Comparison of ENCODE assay signal across 1 cellular context in genomic region chr19:49875177-49875576, GRCh38.
A peak's percentile ranks its signal among the peaks of the same experiment; 100 is the strongest.
TF ChIP-seq lines count a peak whose summit lies in the region.

No MANE protein-coding gene starts in this region.

TF ChIP-seq in HepG2, 621 proteins besides CTCF, POLR2A, EP300 and RAD21:
- TF ChIP-seq NFE2L1 (CRISPR knock-in tag; IDR thresholded peaks at IDR 0.05; ENCODE audit: borderline replicate concordance) (no peak), ZNF629 (CRISPR knock-in tag; conservative IDR thresholded peaks at IDR 0.05) (0 out of 2 replicates have a peak, but pooled peaks have one; percentile 4), ZNF768 (CRISPR knock-in tag; IDR thresholded peaks at IDR 0.05) (peak; percentile 92)
